Comparison of ENCODE assay signal across 24 cellular contexts in genomic region chr7:31796375-31796774, GRCh38.
DNase-seq lines count a peak whose midpoint lies in the region; ATAC-seq and TF ChIP-seq lines count a peak whose summit lies in the region.
"Had no signal": no experiment of that assay in that cellular context is flagged by ENCODE, and none has a peak within 500 bp of the region (broad histone marks: within the 10 kb centered on the region; RNA-seq: fewer than 3 reads in every experiment).

No MANE protein-coding gene starts in this region.

- no peaks in the 10 kb centered on the region for H3K9me3 Mint-ChIP-seq in MCF 10A (ENCODE audit: unreplicated experiment)

- no peak for TF ChIP-seq POLR2A in breast epithelium (IDR thresholded peaks at IDR 0.05)

- H3K27ac Mint-ChIP-seq in MCF 10A (ENCODE audit: low read depth, unreplicated experiment), result no peak overlapping the region
- H3K27ac Mint-ChIP-seq: CD8-positive, alpha-beta T cell had no signal

- DNase-seq in MCF 10A (ENCODE audit: unreplicated experiment), result peak; percentile 1
- no peak for DNase-seq in breast epithelium (ENCODE audit: low spot score in 2 of 2)
- DNase-seq in RPMI7951 (ENCODE audit: low read depth), result peak; percentile 47
- DNase-seq in epithelial cell of esophagus (ENCODE audit: low read depth), result peak; percentile 38
- DNase-seq in H7, result no peak
- no peak for DNase-seq in hypothalamus (lab: John Stamatoyannopoulos, UW)
- DNase-seq: 8988T; AML-193; C1 segment of cervical spinal cord; CD8-positive, alpha-beta T cell; DND-41; GDM1; GOT3; NCI-H1105; NCI-H146; NCI-H2029 treated with DMSO at 0.1 percent for 48 hours; NCI-H345; NCI-H524 treated with DMSO at 0.1 percent for 48 hours; NCI-H82; Peyer's patch; SHP77 had no signal

- no peaks in the 10 kb centered on the region for H3K27me3 Mint-ChIP-seq in MCF 10A (ENCODE audit: insufficient read depth, unreplicated experiment)

- CTCF ChIA-PET in MCF 10A (lab: Yijun Ruan, JAX), result interaction anchor here (1.5 kb wide), 1 partner anchor 13 kb away, joined by 8 read pairs; no protein-coding TSS in a partner anchor

- no TSS peak for BruUV-seq in MCF 10A (replicated peaks; lab: Mats Ljungman, UMichigan)

- no peaks in the 10 kb centered on the region for H3K36me3 Mint-ChIP-seq in MCF 10A (ENCODE audit: insufficient read depth, unreplicated experiment)
- H3K36me3 Mint-ChIP-seq: CD8-positive, alpha-beta T cell had no signal

- H3K4me1 Mint-ChIP-seq in MCF 10A (ENCODE audit: insufficient read depth, unreplicated experiment), result no peaks in the 10 kb centered on the region

- TF ChIP-seq CTCF in MCF 10A (IDR thresholded peaks at IDR 0.05; ENCODE audit: unreplicated experiment), result no peak
- TF ChIP-seq CTCF in breast epithelium (IDR thresholded peaks at IDR 0.05), result no peak
- no peak for TF ChIP-seq CTCF in epithelial cell of esophagus (IDR thresholded peaks at IDR 0.05; ENCODE audit: insufficient read depth, low read depth, low read length, missing control alignments)

- H3K9me3 ChIP-seq in breast epithelium, result no peaks in the 10 kb centered on the region
- H3K9me3 ChIP-seq: Peyer's patch had no signal

- no peak for ATAC-seq in HG02571 (IDR thresholded peaks at IDR 0.05; ENCODE audit: unreplicated experiment)
- ATAC-seq: CD8-positive, alpha-beta T cell had no signal

- intact Hi-C loops in MCF 10A (cut with micrococcal nuclease) (no loop called here), breast epithelium (cut with DNase I; ENCODE audit: low total_unique reads) (no loop called here)

- H3K27me3 ChIP-seq in breast epithelium, result no peaks in the 10 kb centered on the region
- H3K27me3 ChIP-seq in H7 (ENCODE audit: control insufficient read depth, insufficient read depth, low read length), result no peaks in the 10 kb centered on the region
- H3K27me3 ChIP-seq: Peyer's patch had no signal

- H3K4me1 ChIP-seq in breast epithelium, result no peaks in the 10 kb centered on the region
- H3K4me1 ChIP-seq: Peyer's patch had no signal

- POLR2A ChIA-PET in MCF 10A (lab: Yijun Ruan, JAX), result no interaction called here

- no peak overlapping the region for H3K27ac ChIP-seq in breast epithelium
- H3K27ac ChIP-seq: HL-60, KMS-11, Peyer's patch had no signal

- H3K4me3 ChIP-seq in breast epithelium, result no peak overlapping the region
- no peak overlapping the region for H3K4me3 ChIP-seq in epithelial cell of esophagus (ENCODE audit: low read length)
- H3K4me3 ChIP-seq in H7 (ENCODE audit: insufficient read depth, low read depth, low read length), result no peak overlapping the region
- H3K4me3 ChIP-seq: Peyer's patch had no signal

- no peak overlapping the region for H3K4me3 Mint-ChIP-seq in MCF 10A (ENCODE audit: unreplicated experiment)
- H3K4me3 Mint-ChIP-seq: CD8-positive, alpha-beta T cell had no signal

- H3K36me3 ChIP-seq in breast epithelium (no peaks in the 10 kb centered on the region), H7 (replicated peaks; ENCODE audit: control insufficient read depth, insufficient read depth, low read length) (no peaks in the 10 kb centered on the region)
- H3K36me3 ChIP-seq: Peyer's patch had no signal

Comparison
In these comparisons a context has a peak if more than half of its experiments do, and no peak if none do; other contexts are left out.
1. DNase-seq: peak in MCF 10A (single experiment), RPMI7951 (single experiment) and epithelial cell of esophagus (single experiment); none in breast epithelium (0 of 2), H7 (single experiment) and hypothalamus (0 of 51).